Comparison of ENCODE assay signal across 17 cellular contexts in the genomic region with DNA sequence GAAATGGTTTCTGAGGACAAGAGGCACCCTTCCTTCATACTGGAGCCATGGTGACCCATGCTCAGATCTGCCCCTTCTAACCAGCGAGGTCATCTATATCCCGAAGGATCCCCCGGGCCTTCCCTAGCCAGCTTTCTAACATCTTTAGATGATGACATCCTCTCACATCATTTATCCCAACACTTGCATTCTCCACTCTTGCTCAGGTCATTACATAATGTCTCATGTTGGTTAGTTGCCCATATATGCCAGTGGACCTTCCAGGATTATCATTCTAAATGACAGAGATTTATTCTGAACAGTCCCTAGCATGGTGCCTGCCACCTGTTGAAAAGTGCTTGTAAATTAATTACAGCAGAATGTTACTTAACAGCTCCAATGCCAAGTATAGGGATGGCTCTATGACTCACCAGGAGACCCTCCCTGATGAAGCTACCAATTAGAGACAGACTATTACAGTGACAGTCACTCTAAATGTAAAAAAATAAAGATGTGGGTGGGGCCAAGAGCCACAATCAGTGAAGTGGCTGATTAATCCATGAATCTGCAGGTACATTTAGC.
"Had no signal": no experiment of that assay in that cellular context is flagged by ENCODE, and none has a peak within 500 bp of the region (broad histone marks: within the 10 kb centered on the region; RNA-seq: fewer than 3 reads in every experiment).

No MANE protein-coding gene starts in this region.

- H3K27me3 ChIP-seq: body of pancreas, foreskin keratinocyte, left lung, upper lobe of left lung had no signal

- H3K36me3 ChIP-seq: left lung, thoracic aorta had no signal

- H3K27ac ChIP-seq: foreskin keratinocyte, left lung, thoracic aorta had no signal

- ATAC-seq: activated CD8-positive, alpha-beta T cell treated with anti-CD3 and anti-CD28 coated beads, Interleukin-2, amount 10 ng/mL, durations not matched to agents 7 days and 5 days; body of pancreas; effector memory CD8-positive, alpha-beta T cell; left lung; stimulated activated effector memory CD8-positive, alpha-beta T cell treated with anti-CD3 and anti-CD28 coated beads, Interleukin-12 subunit alpha, Interleukin-12 subunit beta, amount 100 ng/mL, for 72 hours had no signal

- H3K4me3 ChIP-seq: body of pancreas, left lung, thoracic aorta, upper lobe of left lung had no signal

- DNase-seq: activated CD4-positive, alpha-beta T cell treated with anti-CD3 and anti-CD28 coated beads, Interleukin-2, amount 10 ng/mL, durations not matched to agents 7 days and 5 days; activated CD8-positive, alpha-beta T cell treated with anti-CD3 and anti-CD28 coated beads, Interleukin-2, amount 10 ng/mL, durations not matched to agents 7 days and 5 days; activated naive CD4-positive, alpha-beta T cell treated with anti-CD3 and anti-CD28 coated beads for 36 hours; activated T-cell treated with anti-CD3 and anti-CD28 coated beads, Interleukin-2, amount 50 U/mL, for 24 hours; body of pancreas; caudate nucleus; effector memory CD8-positive, alpha-beta T cell; foreskin keratinocyte; glutamatergic neuron; kidney; left lung; naive B cell; stimulated activated CD4-positive, alpha-beta T cell treated with anti-CD3 and anti-CD28 coated beads, Interleukin-4, amount 100 ng/mL, for 24 hours; T-helper 9 cell; upper lobe of left lung had no signal

- H3K9me3 ChIP-seq: body of pancreas, left lung, thoracic aorta, upper lobe of left lung had no signal
